ENCODE assay signal across 26 cellular contexts in the genomic region with DNA sequence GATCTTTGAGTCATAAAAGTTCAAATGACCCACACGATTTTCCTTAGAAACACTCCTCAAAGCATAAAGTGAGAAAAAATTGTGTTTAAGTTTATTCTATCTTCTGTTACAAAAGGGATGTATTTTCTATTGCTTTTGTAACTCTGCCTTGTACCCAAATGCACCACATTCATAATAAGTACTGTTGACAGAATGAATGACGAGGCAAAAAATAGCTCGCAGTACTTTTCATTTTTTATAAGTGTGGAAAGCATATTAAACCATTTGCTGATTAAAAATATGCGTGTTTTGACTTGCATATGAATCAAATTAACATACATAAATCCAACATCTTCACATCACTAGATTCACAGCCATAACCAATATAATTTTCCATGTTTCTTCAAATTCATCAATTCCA.
"Had no signal": no experiment of that assay in that cellular context is flagged by ENCODE, and none has a peak within 500 bp of the region (broad histone marks: within the 10 kb centered on the region; RNA-seq: fewer than 3 reads in every experiment).

No MANE protein-coding gene starts in this region.

- DNase-seq: stimulated activated CD4-positive, alpha-beta T cell treated with anti-CD3 and anti-CD28 coated beads, Interleukin-2, amount 100 ng/mL, for 48 hours; stimulated activated CD4-positive, alpha-beta T cell treated with anti-CD3 and anti-CD28 coated beads, Interleukin-4, amount 100 ng/mL, for 1 hour; stimulated activated CD4-positive, alpha-beta T cell treated with anti-CD3 and anti-CD28 coated beads, Interleukin-4, amount 100 ng/mL, for 24 hours; stimulated activated CD4-positive, alpha-beta T cell treated with anti-CD3 and anti-CD28 coated beads, Interleukin-4, amount 100 ng/mL, for 4 hours; stimulated activated CD8-positive, alpha-beta memory T cell treated with anti-CD3 and anti-CD28 coated beads, Interleukin-4, amount 100 ng/mL, for 48 hours; stimulated activated naive B cell treated with anti-CD40 and anti-IgM and Interleukin-4, amounts not matched to agents 10 μg/mL and 1 μg/mL and 100 μg/mL, for 72 hours; stimulated activated naive CD4-positive, alpha-beta T cell; stimulated activated naive CD4-positive, alpha-beta T cell treated with Interleukin-2 at 50 U/mL for 16 hours; stimulated activated naive CD8-positive, alpha-beta T cell treated with anti-CD3 and anti-CD28 coated beads, Interleukin-15, amount 100 ng/mL, for 72 hours; stimulated activated naive CD8-positive, alpha-beta T cell treated with anti-CD3 and anti-CD28 coated beads, Interleukin-15, Interleukin-2, amounts not matched to agents 100 U/mL and 50 U/mL, for 24 hours; stomach; substantia nigra; testis; thyroid gland; tibial artery; transverse colon; trophoblast cell; upper lobe of left lung; upper lobe of right lung; uterus had no signal

- H3K36me3 ChIP-seq: stomach, suprapubic skin, thoracic aorta, thyroid gland, tibial artery, tibial nerve, transverse colon, upper lobe of left lung, upper lobe of right lung, uterus, vagina had no signal

- H3K4me1 ChIP-seq: testis, thyroid gland, tibial artery, tibial nerve, transverse colon, upper lobe of left lung, upper lobe of right lung, uterus, vagina had no signal

- ATAC-seq: stimulated activated memory B cell treated with anti-CD40 and anti-IgM and Interleukin-4, amounts not matched to agents 10 μg/mL and 1 μg/mL and 100 μg/mL, for 72 hours; stimulated activated naive B cell treated with anti-CD40 and anti-IgM and Interleukin-4, amounts not matched to agents 10 μg/mL and 1 μg/mL and 100 μg/mL, for 72 hours; stimulated activated naive CD8-positive, alpha-beta T cell treated with anti-CD3 and anti-CD28 coated beads, Interleukin-15, amount 100 ng/mL, for 72 hours; stimulated activated naive CD8-positive, alpha-beta T cell treated with anti-CD3 and anti-CD28 coated beads, Interleukin-15, Interleukin-2, amounts not matched to agents 100 U/mL and 50 U/mL, for 24 hours; upper lobe of right lung had no signal

- H3K27ac ChIP-seq: stomach, suprapubic skin, testis, thoracic aorta, thyroid gland, tibial artery, tibial nerve, transverse colon, upper lobe of left lung, upper lobe of right lung, uterus, vagina had no signal

- H3K27me3 ChIP-seq: suprapubic skin, testis, thyroid gland, tibial artery, tibial nerve, transverse colon, upper lobe of left lung, uterus, vagina had no signal

- H3K4me3 ChIP-seq: stomach, suprapubic skin, testis, thoracic aorta, thyroid gland, tibial artery, tibial nerve, transverse colon, upper lobe of left lung, upper lobe of right lung, uterus, vagina had no signal

- FAIRE-seq: urothelium cell line had no signal

- H3K9me3 ChIP-seq: stomach, suprapubic skin, testis, thoracic aorta, thyroid gland, tibial artery, tibial nerve, transverse colon, upper lobe of left lung, upper lobe of right lung, uterus, vagina had no signal
